In genomic region chr1:43532716-43533115, GRCh38 we compare ENCODE assay signal across 9 cellular contexts. TPM values are rescaled to one million over a fixed set of nuclear protein-coding genes. Genes with fewer than 3 reads are reported as not detected.
A peak's percentile ranks its signal among the peaks of the same experiment; 100 is the strongest.
DNase-seq lines count a peak whose midpoint lies in the region; ATAC-seq and TF ChIP-seq lines count a peak whose summit lies in the region.
"Had no signal": no experiment of that assay in that cellular context is flagged by ENCODE, and none has a peak within 500 bp of the region (broad histone marks: within the 10 kb centered on the region; RNA-seq: fewer than 3 reads in every experiment).

No MANE protein-coding gene starts in this region.

- H3K4me3 Mint-ChIP-seq in IgD-negative memory B cell (peak overlapping the region; percentile 50 to 94 (median 80)), nephron (peak overlapping the region; percentile 97 to 99 (median 98))
- peak overlapping the region; percentile 87 to 88 for H3K4me3 Mint-ChIP-seq in effector memory CD8-positive, alpha-beta T cell

- CTCF ChIA-PET in AG04449 (lab: Yijun Ruan, JAX) (interaction anchor here (0.5 to 4.0 kb wide), 6 partner anchors 11 to 492 kb away, joined by 3 to 15 read pairs (median 6); partner anchors contain the start of gene ARTN), GM10248 (lab: Yijun Ruan, JAX) (interaction anchor here (1.1 to 3.1 kb wide), 3 partner anchors 36 to 473 kb away, joined by 3 to 30 read pairs (median 8); partner anchors contain the start of gene ARTN)

- ATAC-seq in effector memory CD8-positive, alpha-beta T cell (replicated peaks): no peak
- no peak for ATAC-seq in HG02852 (IDR thresholded peaks at IDR 0.05; ENCODE audit: unreplicated experiment)

- POLR2A ChIA-PET in AG04449 (lab: Yijun Ruan, JAX) (no interaction called here), GM10248 (lab: Yijun Ruan, JAX) (no interaction called here)

- peaks cover 9 to 10% (median 10%) of the 10 kb centered on the region in 3 donors for H3K4me1 Mint-ChIP-seq in IgD-negative memory B cell
- peaks cover 12 to 14% of the 10 kb centered on the region in 2 donors for H3K4me1 Mint-ChIP-seq in effector memory CD8-positive, alpha-beta T cell (ENCODE audit: low read depth in 2 of 2)
- peaks cover 33% of the 10 kb centered on the region for H3K4me1 Mint-ChIP-seq in nephron

- H3K27ac Mint-ChIP-seq in IgD-negative memory B cell (no peak overlapping the region), nephron (peak overlapping the region; percentile 70 to 97 (median 95))
- H3K27ac Mint-ChIP-seq in effector memory CD8-positive, alpha-beta T cell: no peak overlapping the region

- H3K4me3 ChIP-seq in AG04449 (ENCODE audit: low read depth, low read length): 0 out of 2 replicates have a peak overlapping the region, but pooled peaks have one; percentile 75

- DNase-seq in AG04449 (ENCODE audit: low read depth, low spot score) (no peak), UCSD-AML1 (lab: John Stamatoyannopoulos, UW; ENCODE audit: unreplicated experiment) (no peak), GM10248 (ENCODE audit: extremely low spot score) (no peak), NCI-H1930 (lab: John Stamatoyannopoulos, UW) (no peak)
- no peak for DNase-seq in effector memory CD8-positive, alpha-beta T cell
- DNase-seq: DMS153 had no signal

- H3K36me3 Mint-ChIP-seq in IgD-negative memory B cell: no peaks in the 10 kb centered on the region
- H3K36me3 Mint-ChIP-seq in effector memory CD8-positive, alpha-beta T cell (ENCODE audit: insufficient read depth): no peaks in the 10 kb centered on the region
- peaks cover 4% of the 10 kb centered on the region for H3K36me3 Mint-ChIP-seq in nephron (ENCODE audit: low read depth)

- H3K27me3 Mint-ChIP-seq in IgD-negative memory B cell: peaks cover 31% of the 10 kb centered on the region
- peaks cover 42 to 51% of the 10 kb centered on the region in 2 donors for H3K27me3 Mint-ChIP-seq in effector memory CD8-positive, alpha-beta T cell
- peaks cover 8% of the 10 kb centered on the region for H3K27me3 Mint-ChIP-seq in nephron (ENCODE audit: low read depth)

- no peak for TF ChIP-seq CTCF in AG04449 (IDR thresholded peaks at IDR 0.05; ENCODE audit: insufficient read depth, low read length, missing control alignments)
- no peak for TF ChIP-seq CTCF in nephron (IDR thresholded peaks at IDR 0.05; ENCODE audit: unreplicated experiment in 3 of 3)
- TF ChIP-seq CTCF in GM10248 (IDR thresholded peaks at IDR 0.05; ENCODE audit: control extremely low read depth, extremely low read depth, low read depth, missing control alignments): no peak

- H3K9me3 Mint-ChIP-seq in IgD-negative memory B cell: no peaks in the 10 kb centered on the region
- no peaks in the 10 kb centered on the region for H3K9me3 Mint-ChIP-seq in effector memory CD8-positive, alpha-beta T cell
- no peaks in the 10 kb centered on the region for H3K9me3 Mint-ChIP-seq in nephron

RNA-seq across cellular contexts. Expression of gene PTPRF, which starts 2.0 kb away (rescaled TPM):
- not detected for polyA plus RNA-seq in IgD-negative memory B cell

Comparison
In these comparisons a context has a peak if more than half of its experiments do, and no peak if none do; other contexts are left out.
1. H3K27ac Mint-ChIP-seq: peak in nephron (3 of 3); none in IgD-negative memory B cell (0 of 3) and effector memory CD8-positive, alpha-beta T cell (0 of 2).
2. Peak in every context shown above with its lines, with median percentiles within 50 percentile points of each other: H3K4me3 Mint-ChIP-seq.